14 cellular contexts compared by ENCODE assay signal in genomic region chr2:179595284-179595683, GRCh38.
DNase-seq lines count a peak whose midpoint lies in the region; ATAC-seq and TF ChIP-seq lines count a peak whose summit lies in the region.
"Had no signal": no experiment of that assay in that cellular context is flagged by ENCODE, and none has a peak within 500 bp of the region (broad histone marks: within the 10 kb centered on the region; RNA-seq: fewer than 3 reads in every experiment).

No MANE protein-coding gene starts in this region.

- no peak overlapping the region for H2AK5ac ChIP-seq in IMR-90 (ENCODE audit: low read depth, low read length)

- no TSS peak for BruUV-seq in IMR-90 (replicated peaks; lab: Mats Ljungman, UMichigan)

- no peak for TF ChIP-seq POLR2A in IMR-90 (IDR thresholded peaks at IDR 0.05; ENCODE audit: low read depth, low read length)

- CTCF ChIA-PET in IMR-90 (lab: Yijun Ruan, JAX) (interaction anchor here (0.6 to 1.4 kb wide), 6 partner anchors 9 to 1062 kb away, joined by 3 to 7 read pairs (median 3); no protein-coding TSS in a partner anchor), WTC11 (lab: Charles Lee) (interaction anchor here (1.4 kb wide), 1 partner anchor 32 kb away, joined by 3 read pairs; no protein-coding TSS in a partner anchor)

- H3K79me1 ChIP-seq in IMR-90 (ENCODE audit: low read depth in 1 of 2, low read length in 2 of 2): no peaks in the 10 kb centered on the region

- no peak overlapping the region for H4K8ac ChIP-seq in IMR-90 (ENCODE audit: low read depth in 2 of 2, low read length in 2 of 2)

- H2BK20ac ChIP-seq in IMR-90 (ENCODE audit: low read depth, low read length): no peak overlapping the region

- intact Hi-C loops in IMR-90 (cut with micrococcal nuclease) (no loop called here), mucosa of descending colon (cut with DNase I, micrococcal nuclease) (no loop called here)

- H3K36me3 ChIP-seq in IMR-90 (ENCODE audit: control insufficient read depth, insufficient read depth, low read length) (no peaks in the 10 kb centered on the region), mucosa of descending colon (ENCODE audit: low read depth) (no peaks in the 10 kb centered on the region)

- no peak overlapping the region for H3K9ac ChIP-seq in IMR-90 (ENCODE audit: low read depth, low read length)

- no peak overlapping the region for H2AFZ ChIP-seq in IMR-90 (replicated peaks; ENCODE audit: low read length, poor library complexity)

- dilution Hi-C loops in IMR-90 (cut with HindIII; ENCODE audit: low sequenced_read_pairs, unreplicated experiment): no loop called here

- H3K27me3 Mint-ChIP-seq in WTC11 (ENCODE audit: low read depth): no peaks in the 10 kb centered on the region
- peaks cover 2% of the 10 kb centered on the region for H3K27me3 Mint-ChIP-seq in activated T-cell treated with anti-CD3 and anti-CD28 coated beads, Interleukin-2, amount 50 U/mL, for 4 hours (ENCODE audit: low read depth)

- no peak overlapping the region for H3K4me3 Mint-ChIP-seq in WTC11
- H3K4me3 Mint-ChIP-seq in activated T-cell treated with anti-CD3 and anti-CD28 coated beads, Interleukin-2, amount 50 U/mL, for 4 hours: no peak overlapping the region
- H3K4me3 Mint-ChIP-seq: natural killer cell had no signal

- no peak overlapping the region for H3K56ac ChIP-seq in IMR-90 (ENCODE audit: extremely low read depth, insufficient read depth, low read length)

- H2BK120ac ChIP-seq in IMR-90 (ENCODE audit: low read depth, low read length): no peak overlapping the region

- H3K27ac ChIP-seq in IMR-90 (ENCODE audit: insufficient read depth, low read length): no peak overlapping the region

- in situ Hi-C loops in IMR-90 (cut with MboI; ENCODE audit: low sequenced_read_pairs): no loop called here

- H3K27ac Mint-ChIP-seq in WTC11: no peak overlapping the region
- H3K27ac Mint-ChIP-seq: natural killer cell had no signal

- POLR2A ChIA-PET in IMR-90 (lab: Charles Lee; ENCODE audit: unreplicated experiment): interaction anchor here (0.6 kb wide), 1 partner anchor 24 kb away, joined by 3 read pairs; no protein-coding TSS in a partner anchor
- POLR2A ChIA-PET in WTC11 (lab: Charles Lee): no interaction called here

- DNase-seq in ELR (ENCODE audit: low read depth): peak; percentile 41
- DNase-seq in IMR-90: no peak
- peak; percentile 18 for DNase-seq in WTC11 (ENCODE audit: low spot score)
- no peak for DNase-seq in mucosa of descending colon
- no peak for DNase-seq in activated T-cell treated with anti-CD3 and anti-CD28 coated beads, Interleukin-2, amount 50 U/mL, for 4 hours
- no peak for DNase-seq in LoVo (ENCODE audit: low spot score)
- DNase-seq in C1 segment of cervical spinal cord (lab: John Stamatoyannopoulos, UW): no peak
- DNase-seq: activated CD8-positive, alpha-beta memory T cell treated with anti-CD3 and anti-CD28 coated beads for 24 hours; activated naive CD4-positive, alpha-beta T cell; foreskin melanocyte; natural killer cell; NCI-H1048; stimulated activated naive CD8-positive, alpha-beta T cell treated with anti-CD3 and anti-CD28 coated beads, Interleukin-15, Interleukin-2, amounts not matched to agents 100 U/mL and 50 U/mL, for 24 hours had no signal

- ATAC-seq in IMR-90 (ENCODE audit: low read depth) (no peak), WTC11 (peak; percentile 77), mucosa of descending colon (peak; percentile 29)
- ATAC-seq in activated T-cell treated with anti-CD3 and anti-CD28 coated beads, Interleukin-2, amount 50 U/mL, for 4 hours: no peak
- ATAC-seq: natural killer cell; sciatic nerve; stimulated activated naive CD8-positive, alpha-beta T cell treated with anti-CD3 and anti-CD28 coated beads, Interleukin-15, Interleukin-2, amounts not matched to agents 100 U/mL and 50 U/mL, for 24 hours had no signal

- no peaks in the 10 kb centered on the region for H3K9me3 Mint-ChIP-seq in WTC11
- no peaks in the 10 kb centered on the region for H3K9me3 Mint-ChIP-seq in activated T-cell treated with anti-CD3 and anti-CD28 coated beads, Interleukin-2, amount 50 U/mL, for 4 hours

- H2BK15ac ChIP-seq in IMR-90 (ENCODE audit: low read depth, low read length): no peak overlapping the region

- no peak overlapping the region for H2AK9ac ChIP-seq in IMR-90 (replicated peaks; ENCODE audit: low read depth, low read length, poor library complexity)

- no peaks in the 10 kb centered on the region for H4K20me1 ChIP-seq in IMR-90 (ENCODE audit: insufficient read depth, low read length)

- no peak overlapping the region for H4K91ac ChIP-seq in IMR-90 (ENCODE audit: insufficient read depth, low read depth, low read length)

- no peaks in the 10 kb centered on the region for H3K9me3 ChIP-seq in IMR-90 (ENCODE audit: control insufficient read depth, insufficient read depth, low read length)
- no peaks in the 10 kb centered on the region for H3K9me3 ChIP-seq in mucosa of descending colon

- no peak for TF ChIP-seq RAD21 in IMR-90 (IDR thresholded peaks at IDR 0.05; ENCODE audit: low read length)

- peaks cover 3% of the 10 kb centered on the region for H3K4me1 ChIP-seq in IMR-90 (ENCODE audit: control insufficient read depth, insufficient read depth, low read length)
- H3K4me1 ChIP-seq in mucosa of descending colon (ENCODE audit: low read depth): no peaks in the 10 kb centered on the region

- H3K4ac ChIP-seq in IMR-90 (ENCODE audit: low read depth, low read length): no peak overlapping the region

- H2BK5ac ChIP-seq in IMR-90 (ENCODE audit: low read depth, low read length, poor library complexity, severe bottlenecking): no peak overlapping the region

- no peak overlapping the region for H3K4me2 ChIP-seq in IMR-90 (ENCODE audit: low read depth, low read length)

- no peaks in the 10 kb centered on the region for H3K9me1 ChIP-seq in IMR-90 (ENCODE audit: insufficient read depth, low read length)

- no peak overlapping the region for H4K5ac ChIP-seq in IMR-90 (ENCODE audit: low read depth, low read length)

- TF ChIP-seq CTCF in IMR-90 (conservative IDR thresholded peaks at IDR 0.05; ENCODE audit: low read depth, low read length): peak; percentile 26
- no peak for TF ChIP-seq CTCF in WTC11 (IDR thresholded peaks at IDR 0.05)
- TF ChIP-seq CTCF in mucosa of descending colon (IDR thresholded peaks at IDR 0.05): no peak

- no peak overlapping the region for H3K14ac ChIP-seq in IMR-90 (replicated peaks; ENCODE audit: low read depth, low read length)

- H3K36me3 Mint-ChIP-seq in WTC11: no peaks in the 10 kb centered on the region
- no peaks in the 10 kb centered on the region for H3K36me3 Mint-ChIP-seq in activated T-cell treated with anti-CD3 and anti-CD28 coated beads, Interleukin-2, amount 50 U/mL, for 4 hours (ENCODE audit: insufficient read depth)
- H3K36me3 Mint-ChIP-seq: natural killer cell had no signal

- H3K4me1 Mint-ChIP-seq in WTC11: peaks cover 27% of the 10 kb centered on the region
- H3K4me1 Mint-ChIP-seq in activated T-cell treated with anti-CD3 and anti-CD28 coated beads, Interleukin-2, amount 50 U/mL, for 4 hours (ENCODE audit: low read depth): no peaks in the 10 kb centered on the region
- H3K4me1 Mint-ChIP-seq: natural killer cell had no signal

- no peak overlapping the region for H3K23ac ChIP-seq in IMR-90 (ENCODE audit: low read depth, low read length)

- no peak overlapping the region for H3K18ac ChIP-seq in IMR-90 (ENCODE audit: low read depth, low read length)

- H3K4me3 ChIP-seq in IMR-90 (ENCODE audit: insufficient read depth, low read depth, low read length) (no peak overlapping the region), mucosa of descending colon (no peak overlapping the region)

- no peaks in the 10 kb centered on the region for H3K27me3 ChIP-seq in IMR-90 (ENCODE audit: control insufficient read depth, insufficient read depth, low read length)

TF ChIP-seq in IMR-90, 13 proteins besides CTCF, POLR2A, EP300 and RAD21:
- TF ChIP-seq CEBPB (IDR thresholded peaks at IDR 0.05; ENCODE audit: low read depth, low read length) (no peak), ELK1 (IDR thresholded peaks at IDR 0.05; ENCODE audit: borderline replicate concordance, low read depth, low read length) (no peak), USF2 (IDR thresholded peaks at IDR 0.05; ENCODE audit: low read depth, low read length) (peak; percentile 9; the same call in 1 of the 2 replicates)

TF ChIP-seq in WTC11, 78 proteins besides CTCF, POLR2A, EP300 and RAD21 (continues in another document):
- no peak for TF ChIP-seq PRDM15 (CRISPR knock-in tag; IDR thresholded peaks at IDR 0.05)
- TF ChIP-seq USF2 (CRISPR knock-in tag; IDR thresholded peaks at IDR 0.05): peak; percentile 63
- TF ChIP-seq JAZF1 (CRISPR knock-in tag; IDR thresholded peaks at IDR 0.05): no peak

Comparison
In these comparisons a context has a peak if more than half of its experiments do, and no peak if none do; other contexts are left out.
1. DNase-seq: peak in ELR (single experiment) and WTC11 (single experiment); none in IMR-90 (single experiment), mucosa of descending colon (0 of 3), activated T-cell treated with anti-CD3 and anti-CD28 coated beads, Interleukin-2, amount 50 U/mL, for 4 hours (single experiment), LoVo (single experiment) and C1 segment of cervical spinal cord (0 of 14).
2. ATAC-seq: peak in WTC11 (single experiment) and mucosa of descending colon (single experiment); none in IMR-90 (single experiment) and activated T-cell treated with anti-CD3 and anti-CD28 coated beads, Interleukin-2, amount 50 U/mL, for 4 hours (0 of 2).